23 cellular contexts compared by ENCODE assay signal in genomic region chr5:67964619-67965018, GRCh38.
DNase-seq lines count a peak whose midpoint lies in the region; ATAC-seq and TF ChIP-seq lines count a peak whose summit lies in the region.
"Had no signal": no experiment of that assay in that cellular context is flagged by ENCODE, and none has a peak within 500 bp of the region (broad histone marks: within the 10 kb centered on the region; RNA-seq: fewer than 3 reads in every experiment).

No MANE protein-coding gene starts in this region.

- H3K9me3 ChIP-seq in esophagus squamous epithelium (no peaks in the 10 kb centered on the region), transverse colon (no peaks in the 10 kb centered on the region)

- TF ChIP-seq EP300 in transverse colon (IDR thresholded peaks at IDR 0.05; ENCODE audit: low read depth): no peak

- H3K27ac ChIP-seq in VCaP (peak overlapping the region; percentile 31; the same call in 1 of the 2 replicates), esophagus squamous epithelium (peak overlapping the region in 3 of 4 donors; percentile 23 to 66 (median 57)), transverse colon (peak overlapping the region in 3 of 4 donors; percentile 31 to 57 (median 43))
- H3K27ac ChIP-seq: SK-N-MC had no signal

- H3K27me3 ChIP-seq in esophagus squamous epithelium (no peaks in the 10 kb centered on the region), transverse colon (no peaks in the 10 kb centered on the region)

- H3K36me3 Mint-ChIP-seq in mesothelial cell of epicardium: no peaks in the 10 kb centered on the region
- H3K36me3 Mint-ChIP-seq: CD4-positive, CD25-positive, alpha-beta regulatory T cell had no signal

- in situ Hi-C loops in transverse colon (cut with MboI; ENCODE audit: low pct_ligation_motif_present in 1 of 4, low pct_unique_long_range_greater_than_20kb in 1 of 4, low sequenced_read_pairs in 3 of 4): no loop called here

- 31 to 34% methylated on average over 2 of the region's 2 CpGs for WGBS in esophagus squamous epithelium, 2 donors
- WGBS in transverse colon (ENCODE audit: low coverage in 1 of 2), 2 donors: 38 to 40% methylated on average over 2 of the region's 2 CpGs

- H3K4me3 ChIP-seq in esophagus squamous epithelium: no peak overlapping the region
- H3K4me3 ChIP-seq in transverse colon: no peak overlapping the region
- H3K4me3 ChIP-seq: GM12878, SK-N-MC had no signal

- TF ChIP-seq CTCF in VCaP (conservative IDR thresholded peaks at IDR 0.05) (no peak), esophagus squamous epithelium (IDR thresholded peaks at IDR 0.05) (no peak), mesothelial cell of epicardium (IDR thresholded peaks at IDR 0.05; ENCODE audit: unreplicated experiment) (no peak), transverse colon (IDR thresholded peaks at IDR 0.05) (no peak)

- ATAC-seq in GM18505 (IDR thresholded peaks at IDR 0.05; ENCODE audit: unreplicated experiment) (no peak), HG02623 (IDR thresholded peaks at IDR 0.05; ENCODE audit: unreplicated experiment) (no peak)
- ATAC-seq: GM12878 had no signal

- peaks cover 4% of the 10 kb centered on the region for H3K9me3 Mint-ChIP-seq in mesothelial cell of epicardium

- DNase-seq in esophagus squamous epithelium (lab: John Stamatoyannopoulos, UW) (no peak), mesothelial cell of epicardium (ENCODE audit: low spot score in 2 of 2, unreplicated experiment in 2 of 2) (no peak), transverse colon (no peak), NCI-H2029 (lab: John Stamatoyannopoulos, UW) (no peak)
- DNase-seq: CD4-positive, CD25-positive, alpha-beta regulatory T cell; DMS 273 treated with DMSO at 0.1 percent for 48 hours; DND-41; GOT3; HCEC 1CT; KG1; NCI-H1105; NCI-H1694; NCI-H2081 treated with DMSO at 0.1 percent for 48 hours; NCI-H2171 treated with DMSO at 0.1 percent for 48 hours; NCI-H446; NCI-H526; RPMI8226; SHP77 had no signal

- H3K4me1 Mint-ChIP-seq in mesothelial cell of epicardium: peaks cover 24% of the 10 kb centered on the region
- H3K4me1 Mint-ChIP-seq: CD4-positive, CD25-positive, alpha-beta regulatory T cell had no signal

- H3K27ac Mint-ChIP-seq in mesothelial cell of epicardium: peak overlapping the region; percentile 13
- H3K27ac Mint-ChIP-seq: CD4-positive, CD25-positive, alpha-beta regulatory T cell had no signal

- H3K4me3 Mint-ChIP-seq in mesothelial cell of epicardium: no peak overlapping the region
- H3K4me3 Mint-ChIP-seq: CD4-positive, CD25-positive, alpha-beta regulatory T cell had no signal

- peaks cover 7 to 37% (median 14%) of the 10 kb centered on the region in 3 donors for H3K4me1 ChIP-seq in esophagus squamous epithelium
- H3K4me1 ChIP-seq in transverse colon: peaks cover 0 to 27% (median 8%) of the 10 kb centered on the region in 4 donors

- H3K27me3 Mint-ChIP-seq in mesothelial cell of epicardium (ENCODE audit: low read depth): no peaks in the 10 kb centered on the region

- TF ChIP-seq POLR2A in esophagus squamous epithelium (IDR thresholded peaks at IDR 0.05) (no peak), transverse colon (IDR thresholded peaks at IDR 0.05) (no peak), GM18505 (IDR thresholded peaks at IDR 0.05; ENCODE audit: borderline replicate concordance, extremely low read depth, insufficient read depth, insufficient read length) (no peak)

- H3K36me3 ChIP-seq in esophagus squamous epithelium (no peaks in the 10 kb centered on the region), transverse colon (no peaks in the 10 kb centered on the region)

- intact Hi-C loops in esophagus squamous epithelium (cut with DNase I): no loop called here
- intact Hi-C loops in transverse colon (cut with DNase I; ENCODE audit: low total_unique reads): no loop called here
